12 cellular contexts compared by ENCODE assay signal in the genomic region with DNA sequence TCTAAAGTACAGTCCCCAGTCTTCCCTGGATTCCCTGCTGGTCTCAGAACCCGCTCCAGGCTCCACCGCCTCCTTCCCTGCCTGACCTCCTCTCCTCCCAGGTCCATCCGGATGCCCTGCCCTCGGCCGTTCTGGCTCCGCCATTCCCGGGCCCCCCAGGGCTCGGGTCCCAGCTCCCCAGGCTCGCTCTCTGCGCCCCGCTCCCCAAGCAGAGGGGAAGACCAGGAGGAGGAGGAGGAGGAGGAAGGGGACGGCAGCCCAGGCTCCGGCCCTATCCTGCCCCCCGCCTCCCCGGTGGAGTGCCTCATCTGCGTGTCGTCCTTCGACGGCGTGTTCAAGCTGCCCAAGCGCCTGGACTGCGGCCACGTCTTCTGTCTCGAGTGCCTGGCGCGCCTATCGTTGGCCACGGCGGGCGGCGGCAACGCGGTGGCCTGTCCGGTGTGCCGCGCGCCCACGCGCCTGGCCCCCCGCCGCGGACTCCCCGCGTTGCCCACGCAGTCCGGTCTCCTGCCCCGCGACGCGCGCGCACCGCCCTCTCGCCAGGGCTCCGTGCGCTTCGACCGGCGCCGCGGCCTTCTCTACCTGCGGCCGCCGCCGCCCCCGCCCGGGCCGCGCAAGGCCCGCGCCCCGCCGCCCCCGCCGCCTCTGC. TPM values are rescaled to one million over a fixed set of nuclear protein-coding genes. Genes with fewer than 3 reads are reported as not detected.
DNase-seq lines count a peak whose midpoint lies in the region; ATAC-seq and TF ChIP-seq lines count a peak whose summit lies in the region.
"Had no signal": no experiment of that assay in that cellular context is flagged by ENCODE, and none has a peak within 500 bp of the region (broad histone marks: within the 10 kb centered on the region; RNA-seq: fewer than 3 reads in every experiment).

No MANE protein-coding gene starts in this region.

- H3K27ac ChIP-seq in HEK293 (ENCODE audit: extremely low read depth, low read depth, low read length), result no peak overlapping the region
- no peak overlapping the region for H3K27ac ChIP-seq in coronary artery
- no peak overlapping the region for H3K27ac ChIP-seq in CD8-positive, alpha-beta T cell (ENCODE audit: low read depth, low read length)
- H3K27ac ChIP-seq: colonic mucosa had no signal

- POLR2A ChIA-PET in HEK293 (lab: Yijun Ruan, JAX), result interaction anchor here (2.1 kb wide), 1 partner anchor 12 kb away, joined by 7 read pairs; a partner anchor contains a TSS
- POLR2A ChIA-PET in CD8-positive, alpha-beta T cell (lab: Charles Lee), result interaction anchor here (1.7 kb wide), 1 partner anchor 9 kb away, joined by 3 read pairs; a partner anchor contains a TSS

- peak; percentile 9 for ATAC-seq in mucosa of descending colon
- ATAC-seq in CD8-positive, alpha-beta T cell, result no peak
- ATAC-seq in effector memory CD8-positive, alpha-beta T cell (replicated peaks), result no peak

- H3K36me3 Mint-ChIP-seq in CD8-positive, alpha-beta T cell, result peaks cover 36% of the 10 kb centered on the region
- H3K36me3 Mint-ChIP-seq in effector memory CD8-positive, alpha-beta T cell (ENCODE audit: insufficient read depth), result peaks cover 53% of the 10 kb centered on the region
- peaks cover 19% of the 10 kb centered on the region for H3K36me3 Mint-ChIP-seq in endothelial cell (ENCODE audit: low read depth, unreplicated experiment)

- CTCF ChIA-PET in HEK293 (lab: Yijun Ruan, JAX), result no interaction called here
- CTCF ChIA-PET in CD8-positive, alpha-beta T cell (lab: Charles Lee), result no interaction called here

- TF ChIP-seq CTCF in HEK293 (tag by site-specific recombination; IDR thresholded peaks at IDR 0.05), result no peak
- TF ChIP-seq CTCF in coronary artery (IDR thresholded peaks at IDR 0.05), result no peak
- TF ChIP-seq CTCF in mucosa of descending colon (IDR thresholded peaks at IDR 0.05), result no peak
- no peak for TF ChIP-seq CTCF in CD8-positive, alpha-beta T cell (IDR thresholded peaks at IDR 0.05)
- TF ChIP-seq CTCF in endothelial cell (IDR thresholded peaks at IDR 0.05; ENCODE audit: unreplicated experiment), result no peak

- H3K4me3 Mint-ChIP-seq in CD8-positive, alpha-beta T cell, result no peak overlapping the region
- H3K4me3 Mint-ChIP-seq in effector memory CD8-positive, alpha-beta T cell, result no peak overlapping the region
- no peak overlapping the region for H3K4me3 Mint-ChIP-seq in endothelial cell (ENCODE audit: unreplicated experiment)
- H3K4me3 Mint-ChIP-seq: CD8-positive, alpha-beta memory T cell had no signal

- intact Hi-C loops in mucosa of descending colon (cut with DNase I, micrococcal nuclease), result no loop called here
- intact Hi-C loops in CD8-positive, alpha-beta T cell (cut with DNase I, micrococcal nuclease), result no loop called here

- H3K9me3 ChIP-seq in HEK293 (ENCODE audit: control insufficient read depth, insufficient read depth, low read depth, low read length) (no peaks in the 10 kb centered on the region), mucosa of descending colon (no peaks in the 10 kb centered on the region)
- no peaks in the 10 kb centered on the region for H3K9me3 ChIP-seq in CD8-positive, alpha-beta T cell (ENCODE audit: low read length)
- H3K9me3 ChIP-seq: colonic mucosa had no signal

- DNase-seq in COLO668 (lab: John Stamatoyannopoulos, UW; ENCODE audit: unreplicated experiment) (peak; percentile 41), coronary artery (ENCODE audit: low spot score) (no peak), mucosa of descending colon (peak in 1 of 3 donors; percentile 31), NCI-H69 (lab: John Stamatoyannopoulos, UW) (no peak), endothelial cell (ENCODE audit: low spot score) (no peak)
- DNase-seq in CD8-positive, alpha-beta T cell, result no peak
- DNase-seq in effector memory CD8-positive, alpha-beta T cell, result no peak
- DNase-seq: CD8-positive, alpha-beta memory T cell; NCI-H2029 treated with DMSO at 0.1 percent for 48 hours; stimulated activated naive CD4-positive, alpha-beta T cell treated with Interleukin-2 at 50 U/mL for 16 hours had no signal

- H3K9me3 Mint-ChIP-seq in CD8-positive, alpha-beta T cell, result no peaks in the 10 kb centered on the region
- no peaks in the 10 kb centered on the region for H3K9me3 Mint-ChIP-seq in effector memory CD8-positive, alpha-beta T cell
- H3K9me3 Mint-ChIP-seq in endothelial cell (ENCODE audit: unreplicated experiment), result no peaks in the 10 kb centered on the region
- H3K9me3 Mint-ChIP-seq: CD8-positive, alpha-beta memory T cell had no signal

- H3K4me1 ChIP-seq in HEK293 (ENCODE audit: control insufficient read depth, insufficient read depth, low read length) (peaks cover 3% of the 10 kb centered on the region; the same call in 1 of the 2 replicates), mucosa of descending colon (ENCODE audit: low read depth) (peaks cover 12% of the 10 kb centered on the region)
- H3K4me1 ChIP-seq in CD8-positive, alpha-beta T cell (ENCODE audit: insufficient read depth, low read length), result peaks cover 7% of the 10 kb centered on the region

- peaks cover 20% of the 10 kb centered on the region for H3K4me1 Mint-ChIP-seq in CD8-positive, alpha-beta T cell (ENCODE audit: low read depth)
- peaks cover 9 to 10% of the 10 kb centered on the region in 2 donors for H3K4me1 Mint-ChIP-seq in effector memory CD8-positive, alpha-beta T cell (ENCODE audit: low read depth in 2 of 2)
- peaks cover 4% of the 10 kb centered on the region for H3K4me1 Mint-ChIP-seq in endothelial cell (ENCODE audit: unreplicated experiment)

- H3K27me3 ChIP-seq in CD8-positive, alpha-beta T cell (ENCODE audit: insufficient read depth, low read length), result peaks cover 4% of the 10 kb centered on the region

- peaks cover 10% of the 10 kb centered on the region for H3K27me3 Mint-ChIP-seq in CD8-positive, alpha-beta T cell (ENCODE audit: low read depth)
- H3K27me3 Mint-ChIP-seq in effector memory CD8-positive, alpha-beta T cell, result peaks cover 0 to 20% of the 10 kb centered on the region in 2 donors
- H3K27me3 Mint-ChIP-seq in endothelial cell (ENCODE audit: unreplicated experiment), result peaks cover 10% of the 10 kb centered on the region

- peaks cover 35 to 50% of the 10 kb centered on the region in 2 experiments for H3K36me3 ChIP-seq in HEK293 (ENCODE audit: control insufficient read depth in 2 of 2, insufficient read depth in 1 of 2, low read length in 2 of 2)
- peaks cover 10% of the 10 kb centered on the region for H3K36me3 ChIP-seq in mucosa of descending colon (ENCODE audit: low read depth)
- H3K36me3 ChIP-seq in CD8-positive, alpha-beta T cell (ENCODE audit: insufficient read depth, low read length), result peaks cover 24% of the 10 kb centered on the region

- no peak overlapping the region for H3K27ac Mint-ChIP-seq in CD8-positive, alpha-beta T cell
- no peak overlapping the region for H3K27ac Mint-ChIP-seq in effector memory CD8-positive, alpha-beta T cell
- H3K27ac Mint-ChIP-seq in endothelial cell (ENCODE audit: unreplicated experiment), result no peak overlapping the region
- H3K27ac Mint-ChIP-seq: CD8-positive, alpha-beta memory T cell had no signal

- H3K4me3 ChIP-seq in HEK293 (ENCODE audit: low read depth, low read length) (no peak overlapping the region), coronary artery (peak overlapping the region; percentile 21), mucosa of descending colon (no peak overlapping the region)
- H3K4me3 ChIP-seq in CD8-positive, alpha-beta T cell (ENCODE audit: low read depth, low read length), result no peak overlapping the region
- H3K4me3 ChIP-seq: colonic mucosa had no signal

TF ChIP-seq in HEK293, 187 proteins besides CTCF, POLR2A, EP300 and RAD21 (continues in another document):
- TF ChIP-seq BCL11B (tag by site-specific recombination; IDR thresholded peaks at IDR 0.05; ENCODE audit: low read depth) (0 out of 2 replicates have a peak, but pooled peaks have one; percentile 49), ZNF221 (tag by site-specific recombination; IDR thresholded peaks at IDR 0.05; ENCODE audit: borderline replicate concordance) (no peak)
- TF ChIP-seq, protein P1, sequence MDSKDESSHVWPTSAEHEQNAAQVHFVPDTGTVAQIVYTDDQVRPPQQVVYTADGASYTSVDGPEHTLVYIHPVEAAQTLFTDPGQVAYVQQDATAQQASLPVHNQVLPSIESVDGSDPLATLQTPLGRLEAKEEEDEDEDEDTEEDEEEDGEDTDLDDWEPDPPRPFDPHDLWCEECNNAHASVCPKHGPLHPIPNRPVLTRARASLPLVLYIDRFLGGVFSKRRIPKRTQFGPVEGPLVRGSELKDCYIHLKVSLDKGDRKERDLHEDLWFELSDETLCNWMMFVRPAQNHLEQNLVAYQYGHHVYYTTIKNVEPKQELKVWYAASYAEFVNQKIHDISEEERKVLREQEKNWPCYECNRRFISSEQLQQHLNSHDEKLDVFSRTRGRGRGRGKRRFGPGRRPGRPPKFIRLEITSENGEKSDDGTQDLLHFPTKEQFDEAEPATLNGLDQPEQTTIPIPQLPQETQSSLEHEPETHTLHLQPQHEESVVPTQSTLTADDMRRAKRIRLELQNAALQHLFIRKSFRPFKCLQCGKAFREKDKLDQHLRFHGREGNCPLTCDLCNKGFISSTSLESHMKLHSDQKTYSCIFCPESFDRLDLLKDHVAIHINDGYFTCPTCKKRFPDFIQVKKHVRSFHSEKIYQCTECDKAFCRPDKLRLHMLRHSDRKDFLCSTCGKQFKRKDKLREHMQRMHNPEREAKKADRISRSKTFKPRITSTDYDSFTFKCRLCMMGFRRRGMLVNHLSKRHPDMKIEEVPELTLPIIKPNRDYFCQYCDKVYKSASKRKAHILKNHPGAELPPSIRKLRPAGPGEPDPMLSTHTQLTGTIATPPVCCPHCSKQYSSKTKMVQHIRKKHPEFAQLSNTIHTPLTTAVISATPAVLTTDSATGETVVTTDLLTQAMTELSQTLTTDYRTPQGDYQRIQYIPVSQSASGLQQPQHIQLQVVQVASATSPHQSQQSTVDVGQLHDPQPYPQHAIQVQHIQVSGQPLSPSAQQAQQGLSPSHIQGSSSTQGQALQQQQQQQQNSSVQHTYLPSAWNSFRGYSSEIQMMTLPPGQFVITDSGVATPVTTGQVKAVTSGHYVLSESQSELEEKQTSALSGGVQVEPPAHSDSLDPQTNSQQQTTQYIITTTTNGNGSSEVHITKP (tag by site-specific recombination; IDR thresholded peaks at IDR 0.05), result no peak

RNA-seq across cellular contexts. Expression of a gene that starts 0.6 kb away (rescaled TPM):
- total RNA-seq in mucosa of descending colon (not detected), endothelial cell (ENCODE audit: unreplicated experiment) (not detected)
- under 1 TPM in 1 of 2 experiments, not detected in 1; 0.76 TPM for total RNA-seq in CD8-positive, alpha-beta T cell
- total RNA-seq: colonic mucosa had no signal

RNA-seq across cellular contexts. Expression of a gene that starts 9.0 kb away (rescaled TPM):
- total RNA-seq in mucosa of descending colon (100 to 1,000 TPM; 692 to 768 (median 754) TPM), endothelial cell (ENCODE audit: unreplicated experiment) (1,047 TPM)
- 1,000 to 10,000 TPM; 1,884 to 1,887 TPM for total RNA-seq in CD8-positive, alpha-beta T cell

RNA-seq across cellular contexts. Expression of a gene that starts 12.3 kb away (rescaled TPM):
- total RNA-seq in mucosa of descending colon, result 10 to 100 TPM in 1 of 3 donors, 1 to 10 TPM in 2; 5.4 to 15.0 (median 6.9) TPM
- 1 to 10 TPM; 1.2 to 1.7 TPM for total RNA-seq in CD8-positive, alpha-beta T cell
- 6.0 TPM for total RNA-seq in endothelial cell (ENCODE audit: unreplicated experiment)

RNA-seq across cellular contexts. Expression of a gene that starts 15.3 kb away (rescaled TPM):
- 1 to 10 TPM; 1.5 to 3.3 (median 2.5) TPM for total RNA-seq in mucosa of descending colon
- total RNA-seq in CD8-positive, alpha-beta T cell, result 1 to 10 TPM; 1.2 to 1.3 TPM
- total RNA-seq in endothelial cell (ENCODE audit: unreplicated experiment), result 4.5 TPM

RNA-seq across cellular contexts. Expression of a gene that starts 33.6 kb away (rescaled TPM):
- total RNA-seq in mucosa of descending colon (1 to 10 TPM; 1.1 to 1.9 (median 1.2) TPM), endothelial cell (ENCODE audit: unreplicated experiment) (3.6 TPM)
- total RNA-seq in CD8-positive, alpha-beta T cell, result 1 to 10 TPM in 1 of 2 experiments, under 1 TPM in 1; 0.79 to 1.2 TPM
